8 cellular contexts compared by ENCODE assay signal in the genomic region with DNA sequence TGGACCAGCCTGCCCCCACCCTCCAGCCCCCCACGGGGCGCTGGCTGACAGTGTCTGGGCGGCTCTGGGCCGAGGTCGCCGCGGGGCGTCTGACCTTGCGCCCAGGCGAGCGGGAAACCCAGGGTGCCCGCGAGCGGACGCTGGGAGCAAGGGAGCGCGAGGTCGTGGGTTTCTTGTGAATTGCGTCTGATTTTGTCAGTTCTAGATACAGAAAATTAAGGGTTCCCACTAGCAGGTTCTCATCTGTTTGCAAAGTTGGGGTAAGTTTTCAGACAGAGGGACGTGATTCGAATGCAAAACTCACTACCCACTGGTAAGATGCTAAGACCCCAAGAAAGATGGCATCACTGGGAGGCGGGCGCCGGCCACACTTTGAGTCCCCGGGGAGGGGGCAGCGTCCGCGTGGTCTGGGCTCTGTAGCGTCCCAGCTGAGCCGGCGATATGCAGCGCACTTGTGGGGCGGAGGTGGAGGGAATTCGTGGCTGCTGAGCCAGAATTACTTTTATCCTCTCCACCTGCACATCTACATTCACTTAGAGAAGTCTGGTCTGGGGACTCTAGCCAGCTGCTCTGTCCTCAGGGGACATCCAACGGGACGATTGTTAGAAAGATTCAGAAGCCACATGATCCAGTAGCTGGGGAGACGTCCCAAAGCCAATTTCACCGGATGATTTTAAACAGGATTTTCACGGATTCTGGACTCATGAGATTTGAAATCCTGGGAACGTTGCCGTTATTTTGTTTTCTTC. TPM values are rescaled to one million over a fixed set of nuclear protein-coding genes. Genes with fewer than 3 reads are reported as not detected.
DNase-seq lines count a peak whose midpoint lies in the region; ATAC-seq, FAIRE-seq and TF ChIP-seq lines count a peak whose summit lies in the region.

No MANE protein-coding gene starts in this region.

- no peak overlapping the region for H3K27ac Mint-ChIP-seq in activated CD8-positive, alpha-beta T cell treated with anti-CD3 and anti-CD28 coated beads, Interleukin-2, amount 10 ng/mL, durations not matched to agents 7 days and 5 days
- H3K27ac Mint-ChIP-seq in neural crest cell (ENCODE audit: unreplicated experiment) = peak overlapping the region; percentile 85

- no peak for FAIRE-seq in frontal cortex (lab: Jason Lieb, UNC)

- no peaks in the 10 kb centered on the region for H3K9me3 ChIP-seq in BE2C

- H3K4me3 ChIP-seq in BE2C (ENCODE audit: low read depth, low read length) = peak overlapping the region; percentile 82

- peak; percentile 85 for DNase-seq in BE2C
- no peak for DNase-seq in activated CD8-positive, alpha-beta T cell treated with anti-CD3 and anti-CD28 coated beads, Interleukin-2, amount 10 ng/mL, durations not matched to agents 7 days and 5 days
- peak; percentile 36 to 38 for DNase-seq in frontal cortex (ENCODE audit: low spot score in 2 of 2)
- DNase-seq in neural crest cell (ENCODE audit: low read depth, low spot score) = peak; percentile 50
- no peak for DNase-seq in HCEC 1CT
- DNase-seq in OCI-M1 (lab: John Stamatoyannopoulos, UW) = no peak

- H3K27me3 ChIP-seq in BE2C = no peaks in the 10 kb centered on the region

- H3K4me3 Mint-ChIP-seq in activated CD8-positive, alpha-beta T cell treated with anti-CD3 and anti-CD28 coated beads, Interleukin-2, amount 10 ng/mL, durations not matched to agents 7 days and 5 days = peak overlapping the region; percentile 59
- peak overlapping the region; percentile 91 for H3K4me3 Mint-ChIP-seq in neural crest cell

- H3K36me3 Mint-ChIP-seq in activated CD8-positive, alpha-beta T cell treated with anti-CD3 and anti-CD28 coated beads, Interleukin-2, amount 10 ng/mL, durations not matched to agents 7 days and 5 days (ENCODE audit: low read depth) = no peaks in the 10 kb centered on the region
- peaks cover 6% of the 10 kb centered on the region for H3K36me3 Mint-ChIP-seq in neural crest cell (ENCODE audit: low read depth)

- CTCF ChIA-PET in activated CD8-positive, alpha-beta T cell treated with anti-CD3 and anti-CD28 coated beads, Interleukin-2, amount 10 ng/mL, durations not matched to agents 7 days and 5 days (lab: Charles Lee) = no interaction called here

- ATAC-seq in GM19351 (IDR thresholded peaks at IDR 0.05; ENCODE audit: unreplicated experiment) (peak; percentile 22), HG03520 (IDR thresholded peaks at IDR 0.05; ENCODE audit: unreplicated experiment) (peak; percentile 21)
- peak; percentile 39 for ATAC-seq in activated CD8-positive, alpha-beta T cell treated with anti-CD3 and anti-CD28 coated beads, Interleukin-2, amount 10 ng/mL, durations not matched to agents 7 days and 5 days

- H3K9me3 Mint-ChIP-seq in activated CD8-positive, alpha-beta T cell treated with anti-CD3 and anti-CD28 coated beads, Interleukin-2, amount 10 ng/mL, durations not matched to agents 7 days and 5 days (ENCODE audit: insufficient read depth) = no peaks in the 10 kb centered on the region
- H3K9me3 Mint-ChIP-seq in neural crest cell = no peaks in the 10 kb centered on the region

- no peaks in the 10 kb centered on the region; the same call in none of the 2 replicates for H3K4me1 ChIP-seq in BE2C

- peaks cover 47% of the 10 kb centered on the region for H3K27me3 Mint-ChIP-seq in activated CD8-positive, alpha-beta T cell treated with anti-CD3 and anti-CD28 coated beads, Interleukin-2, amount 10 ng/mL, durations not matched to agents 7 days and 5 days (ENCODE audit: low read depth)
- H3K27me3 Mint-ChIP-seq in neural crest cell (ENCODE audit: low read depth) = peaks cover 33% of the 10 kb centered on the region

- H3K36me3 ChIP-seq in BE2C = no peaks in the 10 kb centered on the region

- no peak for TF ChIP-seq CTCF in BE2C (IDR thresholded peaks at IDR 0.05; ENCODE audit: low read depth, low read length)
- TF ChIP-seq CTCF in neural crest cell (conservative IDR thresholded peaks at IDR 0.05) = no peak

- peaks cover 14% of the 10 kb centered on the region for H3K4me1 Mint-ChIP-seq in activated CD8-positive, alpha-beta T cell treated with anti-CD3 and anti-CD28 coated beads, Interleukin-2, amount 10 ng/mL, durations not matched to agents 7 days and 5 days (ENCODE audit: low read depth)
- H3K4me1 Mint-ChIP-seq in neural crest cell = peaks cover 43% of the 10 kb centered on the region

- POLR2A ChIA-PET in activated CD8-positive, alpha-beta T cell treated with anti-CD3 and anti-CD28 coated beads, Interleukin-2, amount 10 ng/mL, durations not matched to agents 7 days and 5 days (lab: Charles Lee) = no interaction called here

RNA-seq across cellular contexts. Expression of gene JAM2, which starts 1.0 kb away (rescaled TPM):
- 2.0 TPM for polyA plus RNA-seq in BE2C (2012; ENCODE audit: insufficient read depth, insufficient read length, low read depth)
- under 1 TPM in 1 of 2 experiments, not detected in 1; 0.05 TPM for total RNA-seq in activated CD8-positive, alpha-beta T cell treated with anti-CD3 and anti-CD28 coated beads, Interleukin-2, amount 10 ng/mL, durations not matched to agents 7 days and 5 days
- total RNA-seq in frontal cortex = 15.5 TPM
- 26.2 and 29.7 TPM in 2 replicates for total RNA-seq in neural crest cell

RNA-seq across cellular contexts. Expression of gene MRPL39, which starts 32.8 kb away (rescaled TPM):
- polyA plus RNA-seq in BE2C (2012; ENCODE audit: insufficient read depth, insufficient read length, low read depth) = 14.1 TPM
- 10 to 100 TPM; 42.7 to 44.5 TPM for total RNA-seq in activated CD8-positive, alpha-beta T cell treated with anti-CD3 and anti-CD28 coated beads, Interleukin-2, amount 10 ng/mL, durations not matched to agents 7 days and 5 days
- 34.2 TPM for total RNA-seq in frontal cortex
- 36.5 and 39.0 TPM in 2 replicates for total RNA-seq in neural crest cell

Comparison
In these comparisons a context has a peak if more than half of its experiments do, and no peak if none do; other contexts are left out.
1. DNase-seq: peak in BE2C (single experiment), frontal cortex (2 of 2) and neural crest cell (single experiment); none in activated CD8-positive, alpha-beta T cell treated with anti-CD3 and anti-CD28 coated beads, Interleukin-2, amount 10 ng/mL, durations not matched to agents 7 days and 5 days (single experiment), HCEC 1CT (single experiment) and OCI-M1 (single experiment).
2. RNA of gene JAM2, which starts 1.0 kb away (total RNA-seq): 26.2 to 29.7 TPM in neural crest cell and 15.5 TPM in frontal cortex (single experiment); 0.05 TPM in activated CD8-positive, alpha-beta T cell treated with anti-CD3 and anti-CD28 coated beads, Interleukin-2, amount 10 ng/mL, durations not matched to agents 7 days and 5 days; every median in the first group is over 10 times any median in the second.
3. Peak in every context shown above with its lines, with median percentiles within 50 percentile points of each other: ATAC-seq.